12 cellular contexts compared by ENCODE assay signal in the genomic region with DNA sequence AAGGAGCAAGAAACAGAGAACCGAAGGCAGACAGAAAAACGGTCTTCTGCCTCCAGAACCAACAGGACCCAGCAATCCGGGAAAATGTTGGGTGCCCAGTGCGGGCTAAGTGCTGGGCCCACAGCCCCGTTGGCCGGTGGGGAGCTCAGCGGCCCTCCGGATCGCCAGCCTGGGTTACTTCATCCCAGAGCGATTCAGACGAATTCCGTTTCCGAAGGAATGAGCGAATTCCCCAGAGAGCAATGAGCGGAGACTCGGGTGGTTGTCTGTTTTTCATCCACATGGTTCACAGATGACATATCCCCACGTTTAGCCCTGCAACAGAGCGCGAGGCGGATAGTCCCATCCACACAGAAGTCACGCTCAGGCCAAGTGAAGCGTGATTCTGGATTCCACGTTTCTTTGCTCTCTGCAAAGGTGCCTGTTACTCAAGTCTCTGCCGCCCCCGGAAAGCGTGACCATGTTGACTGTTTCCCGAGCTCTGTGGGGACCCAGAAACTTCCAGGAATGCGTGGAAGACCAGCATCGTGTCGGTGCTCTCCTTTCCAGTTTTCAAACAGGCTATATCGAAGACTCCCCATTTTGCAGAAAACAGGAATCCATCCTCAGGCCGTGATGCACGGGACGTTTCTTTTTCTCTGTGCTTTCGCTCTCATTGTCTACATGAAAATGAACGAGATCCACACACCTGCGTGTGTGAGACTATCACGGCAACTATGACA. TPM values are rescaled to one million over a fixed set of nuclear protein-coding genes. Genes with fewer than 3 reads are reported as not detected.
DNase-seq lines count a peak whose midpoint lies in the region; ATAC-seq and TF ChIP-seq lines count a peak whose summit lies in the region.
"Not testable (repeated sequence)": the region's sequence is repeated elsewhere in the genome, so short reads cannot be mapped to it uniquely, and the experiment has no call there.
"Had no signal": no experiment of that assay in that cellular context is flagged by ENCODE, and none has a peak within 500 bp of the region (broad histone marks: within the 10 kb centered on the region; RNA-seq: fewer than 3 reads in every experiment).

No MANE protein-coding gene starts in this region.

- H3K9ac ChIP-seq in trophoblast cell (ENCODE audit: low read length) = not testable (repeated sequence)

- DNase-seq in Daoy (ENCODE audit: low read depth) (peak; percentile 21), LHCN-M2 (ENCODE audit: low read depth) (peak; percentile 0), choroid plexus epithelial cell (ENCODE audit: low read depth) (peak; percentile 73), foreskin fibroblast (peak; percentile 69 to 77), left kidney (ENCODE audit: low read depth, low spot score) (peak; percentile 57)
- not testable (repeated sequence) for DNase-seq in activated T-cell treated with anti-CD3 and anti-CD28 coated beads, Interleukin-2, amount 50 U/mL, for 4 hours; trophoblast cell

- H2BK5ac ChIP-seq in trophoblast cell (ENCODE audit: low read depth, low read length, poor library complexity) = not testable (repeated sequence)

- H2AFZ ChIP-seq in trophoblast cell (ENCODE audit: insufficient read depth, low read length, poor library complexity) = not testable (repeated sequence)

- H3K27me3 Mint-ChIP-seq in activated T-cell treated with anti-CD3 and anti-CD28 coated beads, Interleukin-2, amount 50 U/mL, for 4 hours (ENCODE audit: low read depth) = peaks cover 47% of the 10 kb centered on the region

- H3K18ac ChIP-seq in trophoblast cell (ENCODE audit: low read length) = not testable (repeated sequence)

- H3K4me1 Mint-ChIP-seq in activated T-cell treated with anti-CD3 and anti-CD28 coated beads, Interleukin-2, amount 50 U/mL, for 4 hours (ENCODE audit: low read depth) = peaks cover 11% of the 10 kb centered on the region

- not testable (repeated sequence) for TF ChIP-seq CTCF in choroid plexus epithelial cell (conservative IDR thresholded peaks at IDR 0.05; ENCODE audit: low read depth, low read length); foreskin fibroblast (IDR thresholded peaks at IDR 0.05; ENCODE audit: low read depth, low read length)

- not testable (repeated sequence) for H3K36me3 Mint-ChIP-seq in activated T-cell treated with anti-CD3 and anti-CD28 coated beads, Interleukin-2, amount 50 U/mL, for 4 hours (ENCODE audit: insufficient read depth)

- H3K79me2 ChIP-seq in trophoblast cell (ENCODE audit: control insufficient read depth, insufficient read depth, low read length, poor library complexity) = not testable (repeated sequence)

- not testable (repeated sequence) for H4K8ac ChIP-seq in trophoblast cell (ENCODE audit: low read depth, low read length)

- ATAC-seq in activated T-cell treated with anti-CD3 and anti-CD28 coated beads, Interleukin-2, amount 50 U/mL, for 4 hours = not testable (repeated sequence)

- H3K4me1 ChIP-seq in trophoblast cell (ENCODE audit: control insufficient read depth in 1 of 2, insufficient read depth in 2 of 2, low read length in 2 of 2) = peaks cover 11 to 19% of the 10 kb centered on the region in 2 experiments

- H2BK12ac ChIP-seq in trophoblast cell (ENCODE audit: low read length) = not testable (repeated sequence)

- peaks cover 28% of the 10 kb centered on the region for H3K9me3 Mint-ChIP-seq in activated T-cell treated with anti-CD3 and anti-CD28 coated beads, Interleukin-2, amount 50 U/mL, for 4 hours

- WGBS in trophoblast cell (ENCODE audit: extremely low coverage, insufficient coverage, insufficient read length) = no CpG with 5 or more reads among the region's 38 CpGs

- H3K4me3 Mint-ChIP-seq in activated T-cell treated with anti-CD3 and anti-CD28 coated beads, Interleukin-2, amount 50 U/mL, for 4 hours = peak overlapping the region; percentile 32

- H3K14ac ChIP-seq in trophoblast cell (ENCODE audit: low read length) = not testable (repeated sequence)

- H3K4me3 ChIP-seq in choroid plexus epithelial cell (ENCODE audit: low read depth, low read length) (peak overlapping the region; percentile 61), foreskin fibroblast (ENCODE audit: low read depth in 1 of 2, low read length in 2 of 2) (peak overlapping the region; percentile 23 to 53), trophoblast cell (ENCODE audit: low read depth, low read length) (peak overlapping the region; percentile 35)

- H3K79me1 ChIP-seq in trophoblast cell (ENCODE audit: low read length) = not testable (repeated sequence)

- H2AK5ac ChIP-seq in trophoblast cell (ENCODE audit: low read length) = not testable (repeated sequence)

- peak overlapping the region; percentile 23 for H2BK120ac ChIP-seq in trophoblast cell (ENCODE audit: insufficient read depth, low read length, poor library complexity)

- H3K9me3 ChIP-seq in trophoblast cell (ENCODE audit: insufficient read depth, low read depth, low read length) = peaks cover 21% of the 10 kb centered on the region

- H3K4ac ChIP-seq in trophoblast cell (ENCODE audit: low read depth, low read length) = not testable (repeated sequence)

- H3K23ac ChIP-seq in trophoblast cell (ENCODE audit: low read length) = not testable (repeated sequence)

- H4K12ac ChIP-seq in trophoblast cell (ENCODE audit: low read depth, low read length) = not testable (repeated sequence)

- not testable (repeated sequence) for H3K36me3 ChIP-seq in trophoblast cell (ENCODE audit: control insufficient read depth in 1 of 2, insufficient read depth in 2 of 2, low read length in 2 of 2)

- not testable (repeated sequence) for H3K27ac ChIP-seq in trophoblast cell (ENCODE audit: low read depth, low read length)

- H3K4me2 ChIP-seq in trophoblast cell (ENCODE audit: low read length) = peak overlapping the region; percentile 70

- H3K27me3 ChIP-seq in trophoblast cell (ENCODE audit: insufficient read depth, low read length) = peaks cover 19% of the 10 kb centered on the region

- H4K91ac ChIP-seq in trophoblast cell (ENCODE audit: low read depth, low read length) = not testable (repeated sequence)

RNA-seq across cellular contexts. Expression of a gene that starts 6.9 kb away (rescaled TPM):
- 0.06 TPM in 1 of 2 replicates, not detected in the other for total RNA-seq in Daoy (2014; rRNA removed; shearing (Covaris generic))
- not detected in 2 replicates for total RNA-seq in LHCN-M2 (2014; rRNA removed)
- polyA plus RNA-seq in LHCN-M2 (2012) = not detected
- total RNA-seq in activated T-cell treated with anti-CD3 and anti-CD28 coated beads, Interleukin-2, amount 50 U/mL, for 4 hours = not detected
- polyA plus RNA-seq in trophoblast cell (2013) = 0.10 and 0.12 TPM in 2 replicates
- total RNA-seq: dorsolateral prefrontal cortex, frontal cortex, G401, mucosa of gallbladder, temporal lobe had no signal
